Comparison of ENCODE assay signal across 1 cellular context in the genomic region with DNA sequence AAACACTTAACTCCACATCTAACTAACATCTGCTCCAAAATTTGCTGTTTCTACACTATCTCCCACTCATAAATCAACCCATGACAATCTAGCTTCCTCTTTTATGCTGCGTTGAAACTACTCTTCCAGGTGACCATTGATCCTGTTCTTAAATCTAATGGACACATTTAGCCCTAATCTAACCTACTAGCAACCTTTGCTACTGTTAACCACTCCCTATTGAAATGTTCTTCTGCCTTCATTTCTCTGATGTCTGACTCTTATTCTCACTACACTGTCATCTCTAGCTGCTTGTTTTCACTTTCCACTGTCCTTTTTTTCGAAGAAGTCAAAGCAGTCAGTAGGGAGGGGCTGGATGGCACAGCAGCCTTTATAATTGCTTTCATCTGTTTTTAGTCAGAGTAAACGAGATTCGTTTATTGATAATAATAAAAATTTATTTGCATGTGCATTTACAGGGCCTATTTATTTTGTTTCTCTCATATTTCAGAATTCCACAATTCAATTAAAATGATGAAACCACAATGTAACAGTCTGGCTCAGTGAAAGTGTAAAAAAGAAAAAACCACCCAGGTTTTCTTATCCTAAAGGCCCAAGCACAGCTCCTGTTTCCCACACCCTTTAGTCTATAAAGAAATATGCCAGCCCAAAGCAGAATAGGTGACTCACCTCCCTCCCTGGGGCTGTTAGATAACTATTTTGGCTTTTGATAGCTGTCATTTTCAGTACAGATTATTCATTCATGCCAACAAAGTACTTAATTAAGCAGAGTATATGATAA.
TF ChIP-seq lines count a peak whose summit lies in the region.

No MANE protein-coding gene starts in this region.

TF ChIP-seq in GM12878, 131 proteins besides CTCF, POLR2A, EP300 and RAD21 (continued from another document):
- TF ChIP-seq, protein P1, sequence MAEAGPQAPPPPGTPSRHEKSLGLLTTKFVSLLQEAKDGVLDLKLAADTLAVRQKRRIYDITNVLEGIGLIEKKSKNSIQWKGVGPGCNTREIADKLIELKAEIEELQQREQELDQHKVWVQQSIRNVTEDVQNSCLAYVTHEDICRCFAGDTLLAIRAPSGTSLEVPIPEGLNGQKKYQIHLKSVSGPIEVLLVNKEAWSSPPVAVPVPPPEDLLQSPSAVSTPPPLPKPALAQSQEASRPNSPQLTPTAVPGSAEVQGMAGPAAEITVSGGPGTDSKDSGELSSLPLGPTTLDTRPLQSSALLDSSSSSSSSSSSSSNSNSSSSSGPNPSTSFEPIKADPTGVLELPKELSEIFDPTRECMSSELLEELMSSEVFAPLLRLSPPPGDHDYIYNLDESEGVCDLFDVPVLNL (IDR thresholded peaks at IDR 0.05; ENCODE audit: low read depth, low read length): no peak
- TF ChIP-seq ZNF384 (IDR thresholded peaks at IDR 0.05; ENCODE audit: borderline replicate concordance, low read depth, low read length) (no peak), ETV6 (conservative IDR thresholded peaks at IDR 0.05 in 1 of 2, IDR thresholded peaks at IDR 0.05 in 1 of 2; ENCODE audit: borderline replicate concordance in 1 of 2, low read depth in 1 of 2) (no peak), STAT1 (conservative IDR thresholded peaks at IDR 0.05) (no peak), IKZF2 (IDR thresholded peaks at IDR 0.05) (peak; percentile 53 to 57), NBN (IDR thresholded peaks at IDR 0.05) (peak; percentile 68; the same call in 1 of the 2 replicates), HDGF (IDR thresholded peaks at IDR 0.05) (peak; percentile 45; the same call in 1 of the 2 replicates), RFX5 (IDR thresholded peaks at IDR 0.05; ENCODE audit: low read depth, low read length) (no peak), CHD2 (IDR thresholded peaks at IDR 0.05; ENCODE audit: borderline replicate concordance, low read depth, low read length) (no peak), IRF4 (IDR thresholded peaks at IDR 0.05; ENCODE audit: low read depth, low read length) (no peak), IKZF1 (conservative IDR thresholded peaks at IDR 0.05) (peak; percentile 37; the same call in 1 of the 2 replicates), KLF5 (IDR thresholded peaks at IDR 0.05; ENCODE audit: partially characterized antibody) (no peak)
- TF ChIP-seq, protein P2, sequence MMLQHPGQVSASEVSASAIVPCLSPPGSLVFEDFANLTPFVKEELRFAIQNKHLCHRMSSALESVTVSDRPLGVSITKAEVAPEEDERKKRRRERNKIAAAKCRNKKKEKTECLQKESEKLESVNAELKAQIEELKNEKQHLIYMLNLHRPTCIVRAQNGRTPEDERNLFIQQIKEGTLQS (IDR thresholded peaks at IDR 0.05; ENCODE audit: borderline replicate concordance, extremely low read depth, low read depth, low read length): no peak
- TF ChIP-seq, protein P3, sequence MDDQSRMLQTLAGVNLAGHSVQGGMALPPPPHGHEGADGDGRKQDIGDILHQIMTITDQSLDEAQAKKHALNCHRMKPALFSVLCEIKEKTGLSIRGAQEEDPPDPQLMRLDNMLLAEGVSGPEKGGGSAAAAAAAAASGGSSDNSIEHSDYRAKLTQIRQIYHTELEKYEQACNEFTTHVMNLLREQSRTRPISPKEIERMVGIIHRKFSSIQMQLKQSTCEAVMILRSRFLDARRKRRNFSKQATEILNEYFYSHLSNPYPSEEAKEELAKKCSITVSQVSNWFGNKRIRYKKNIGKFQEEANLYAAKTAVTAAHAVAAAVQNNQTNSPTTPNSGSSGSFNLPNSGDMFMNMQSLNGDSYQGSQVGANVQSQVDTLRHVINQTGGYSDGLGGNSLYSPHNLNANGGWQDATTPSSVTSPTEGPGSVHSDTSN (IDR thresholded peaks at IDR 0.05; ENCODE audit: insufficient replicate concordance, low read depth, low read length): peak; percentile 46
- TF ChIP-seq, protein P4, sequence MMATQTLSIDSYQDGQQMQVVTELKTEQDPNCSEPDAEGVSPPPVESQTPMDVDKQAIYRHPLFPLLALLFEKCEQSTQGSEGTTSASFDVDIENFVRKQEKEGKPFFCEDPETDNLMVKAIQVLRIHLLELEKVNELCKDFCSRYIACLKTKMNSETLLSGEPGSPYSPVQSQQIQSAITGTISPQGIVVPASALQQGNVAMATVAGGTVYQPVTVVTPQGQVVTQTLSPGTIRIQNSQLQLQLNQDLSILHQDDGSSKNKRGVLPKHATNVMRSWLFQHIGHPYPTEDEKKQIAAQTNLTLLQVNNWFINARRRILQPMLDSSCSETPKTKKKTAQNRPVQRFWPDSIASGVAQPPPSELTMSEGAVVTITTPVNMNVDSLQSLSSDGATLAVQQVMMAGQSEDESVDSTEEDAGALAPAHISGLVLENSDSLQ (IDR thresholded peaks at IDR 0.05): peak; percentile 76
- TF ChIP-seq, protein P5, sequence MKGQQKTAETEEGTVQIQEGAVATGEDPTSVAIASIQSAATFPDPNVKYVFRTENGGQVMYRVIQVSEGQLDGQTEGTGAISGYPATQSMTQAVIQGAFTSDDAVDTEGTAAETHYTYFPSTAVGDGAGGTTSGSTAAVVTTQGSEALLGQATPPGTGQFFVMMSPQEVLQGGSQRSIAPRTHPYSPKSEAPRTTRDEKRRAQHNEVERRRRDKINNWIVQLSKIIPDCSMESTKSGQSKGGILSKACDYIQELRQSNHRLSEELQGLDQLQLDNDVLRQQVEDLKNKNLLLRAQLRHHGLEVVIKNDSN (IDR thresholded peaks at IDR 0.05; ENCODE audit: borderline replicate concordance, extremely low read length, insufficient read depth, low read depth, low read length): no peak
- TF ChIP-seq, protein P6, sequence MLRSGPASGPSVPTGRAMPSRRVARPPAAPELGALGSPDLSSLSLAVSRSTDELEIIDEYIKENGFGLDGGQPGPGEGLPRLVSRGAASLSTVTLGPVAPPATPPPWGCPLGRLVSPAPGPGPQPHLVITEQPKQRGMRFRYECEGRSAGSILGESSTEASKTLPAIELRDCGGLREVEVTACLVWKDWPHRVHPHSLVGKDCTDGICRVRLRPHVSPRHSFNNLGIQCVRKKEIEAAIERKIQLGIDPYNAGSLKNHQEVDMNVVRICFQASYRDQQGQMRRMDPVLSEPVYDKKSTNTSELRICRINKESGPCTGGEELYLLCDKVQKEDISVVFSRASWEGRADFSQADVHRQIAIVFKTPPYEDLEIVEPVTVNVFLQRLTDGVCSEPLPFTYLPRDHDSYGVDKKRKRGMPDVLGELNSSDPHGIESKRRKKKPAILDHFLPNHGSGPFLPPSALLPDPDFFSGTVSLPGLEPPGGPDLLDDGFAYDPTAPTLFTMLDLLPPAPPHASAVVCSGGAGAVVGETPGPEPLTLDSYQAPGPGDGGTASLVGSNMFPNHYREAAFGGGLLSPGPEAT (IDR thresholded peaks at IDR 0.05; ENCODE audit: low read depth): no peak
